25 cellular contexts compared by ENCODE assay signal in genomic region chr6:129725341-129725740, GRCh38.
"Had no signal": no experiment of that assay in that cellular context is flagged by ENCODE, and none has a peak within 500 bp of the region (broad histone marks: within the 10 kb centered on the region; RNA-seq: fewer than 3 reads in every experiment).

No MANE protein-coding gene starts in this region.

- H3K27me3 Mint-ChIP-seq: naive thymus-derived CD8-positive, alpha-beta T cell; stimulated activated naive CD8-positive, alpha-beta T cell treated with anti-CD3 and anti-CD28 coated beads, Interleukin-15, Interleukin-2, amounts not matched to agents 100 ng/mL and 50 ng/mL, for 24 hours; type B pancreatic cell had no signal

- H3K36me3 Mint-ChIP-seq: naive thymus-derived CD8-positive, alpha-beta T cell; type B pancreatic cell had no signal

- H3K27ac ChIP-seq: hepatocyte, lower lobe of right lung, pancreas, right atrium auricular region, skin epidermis, suprapubic skin, thoracic aorta, tibial artery, uterus had no signal

- H3K4me3 ChIP-seq: hepatocyte, lower lobe of right lung, pancreas, right atrium auricular region, skin epidermis, suprapubic skin, thoracic aorta, tibial artery, uterus had no signal

- H3K9me3 Mint-ChIP-seq: naive thymus-derived CD8-positive, alpha-beta T cell; nephron; neural crest cell; stimulated activated naive CD8-positive, alpha-beta T cell treated with anti-CD3 and anti-CD28 coated beads, Interleukin-15, Interleukin-2, amounts not matched to agents 100 ng/mL and 50 ng/mL, for 24 hours; type B pancreatic cell had no signal

- DNase-seq: islet precursor cell; lower lobe of right lung; mammary epithelial cell; mesenchymal stem cell; naive thymus-derived CD8-positive, alpha-beta T cell; nucleus accumbens; pancreas; posterior cingulate gyrus; stimulated activated CD4-positive, alpha-beta T cell treated with anti-CD3 and anti-CD28 coated beads, Interleukin-12 subunit alpha, Interleukin-12 subunit beta, amount 100 ng/mL, for 4 hours; stimulated activated CD4-positive, alpha-beta T cell treated with anti-CD3 and anti-CD28 coated beads, Interleukin-15, amount 100 ng/mL, for 24 hours; stimulated activated CD4-positive, alpha-beta T cell treated with anti-CD3 and anti-CD28 coated beads, Interleukin-2, amount 100 ng/mL, for 24 hours; stimulated activated CD4-positive, alpha-beta T cell treated with anti-CD3 and anti-CD28 coated beads, Interleukin-4, amount 100 ng/mL, for 1 hour; stimulated activated naive CD4-positive, alpha-beta T cell; tibial artery; uterus had no signal

- H3K9me3 ChIP-seq: lower lobe of right lung, pancreas, right atrium auricular region, suprapubic skin, thoracic aorta, tibial artery, uterus had no signal

- FAIRE-seq: pancreas had no signal

- H3K4me3 Mint-ChIP-seq: naive thymus-derived CD8-positive, alpha-beta T cell; nephron; neural crest cell; stimulated activated naive CD8-positive, alpha-beta T cell treated with anti-CD3 and anti-CD28 coated beads, Interleukin-15, Interleukin-2, amounts not matched to agents 100 ng/mL and 50 ng/mL, for 24 hours; type B pancreatic cell had no signal

- H3K4me2 ChIP-seq: hepatocyte had no signal

- H3K4me1 ChIP-seq: pancreas, suprapubic skin, uterus had no signal

- H3K27ac Mint-ChIP-seq: naive thymus-derived CD8-positive, alpha-beta T cell; nephron; stimulated activated naive CD8-positive, alpha-beta T cell treated with anti-CD3 and anti-CD28 coated beads, Interleukin-15, Interleukin-2, amounts not matched to agents 100 ng/mL and 50 ng/mL, for 24 hours; type B pancreatic cell had no signal

- H3K36me3 ChIP-seq: lower lobe of right lung, pancreas, right atrium auricular region, suprapubic skin, thoracic aorta, tibial artery, uterus had no signal

- H3K4me1 Mint-ChIP-seq: nephron, neural crest cell had no signal

- H3K27me3 ChIP-seq: hepatocyte, pancreas, right atrium auricular region, suprapubic skin, tibial artery, uterus had no signal

- H2AFZ ChIP-seq: hepatocyte had no signal

- ATAC-seq: lower lobe of right lung; naive thymus-derived CD8-positive, alpha-beta T cell; pancreas; sciatic nerve had no signal
